14 cellular contexts compared by ENCODE assay signal in genomic region chr1:234528073-234528865, GRCh38. TPM values are rescaled to one million over a fixed set of nuclear protein-coding genes. Genes with fewer than 3 reads are reported as not detected.
DNase-seq lines count a peak whose midpoint lies in the region; ATAC-seq, FAIRE-seq and TF ChIP-seq lines count a peak whose summit lies in the region.
"Had no signal": no experiment of that assay in that cellular context is flagged by ENCODE, and none has a peak within 500 bp of the region (broad histone marks: within the 10 kb centered on the region; RNA-seq: fewer than 3 reads in every experiment).

No MANE protein-coding gene starts in this region.

- no peaks in the 10 kb centered on the region for H3K36me3 Mint-ChIP-seq in WTC11
- no peaks in the 10 kb centered on the region for H3K36me3 Mint-ChIP-seq in stimulated activated effector memory CD8-positive, alpha-beta T cell treated with anti-CD3 and anti-CD28 coated beads, Interleukin-12 subunit alpha, Interleukin-12 subunit beta, amount 100 ng/mL, for 72 hours

- H3K4me1 ChIP-seq in skeletal muscle tissue (ENCODE audit: control insufficient read depth in 3 of 3, insufficient read depth in 3 of 3, low read length in 3 of 3), result peaks cover 51 to 65% (median 54%) of the 10 kb centered on the region in 3 donors

- H3K4me3 Mint-ChIP-seq in WTC11, result no peak overlapping the region
- H3K4me3 Mint-ChIP-seq in stimulated activated effector memory CD8-positive, alpha-beta T cell treated with anti-CD3 and anti-CD28 coated beads, Interleukin-12 subunit alpha, Interleukin-12 subunit beta, amount 100 ng/mL, for 72 hours, result no peak overlapping the region

- no peaks in the 10 kb centered on the region for H3K9me3 Mint-ChIP-seq in WTC11
- no peaks in the 10 kb centered on the region for H3K9me3 Mint-ChIP-seq in stimulated activated effector memory CD8-positive, alpha-beta T cell treated with anti-CD3 and anti-CD28 coated beads, Interleukin-12 subunit alpha, Interleukin-12 subunit beta, amount 100 ng/mL, for 72 hours

- in situ Hi-C loops in SK-MEL-5 (cut with HindIII; ENCODE audit: low pct_unique_long_range_greater_than_20kb, low sequenced_read_pairs), result no loop called here

- H3K4me1 Mint-ChIP-seq in WTC11, result peaks cover 23% of the 10 kb centered on the region
- no peaks in the 10 kb centered on the region for H3K4me1 Mint-ChIP-seq in stimulated activated effector memory CD8-positive, alpha-beta T cell treated with anti-CD3 and anti-CD28 coated beads, Interleukin-12 subunit alpha, Interleukin-12 subunit beta, amount 100 ng/mL, for 72 hours

- peaks cover 2% of the 10 kb centered on the region; the same call in 1 of the 2 replicates for H3K27me3 Mint-ChIP-seq in WTC11 (ENCODE audit: low read depth)

- FAIRE-seq in GM19239 (lab: Jason Lieb, UNC), result no peak

- no peak overlapping the region for H3K27ac Mint-ChIP-seq in WTC11
- no peak overlapping the region for H3K27ac Mint-ChIP-seq in stimulated activated effector memory CD8-positive, alpha-beta T cell treated with anti-CD3 and anti-CD28 coated beads, Interleukin-12 subunit alpha, Interleukin-12 subunit beta, amount 100 ng/mL, for 72 hours

- H3K36me3 ChIP-seq in skeletal muscle tissue (ENCODE audit: control insufficient read depth in 3 of 3, insufficient read depth in 3 of 3, low read length in 3 of 3), result no peaks in the 10 kb centered on the region
- H3K36me3 ChIP-seq: thoracic aorta had no signal

- CTCF ChIA-PET in WTC11 (lab: Charles Lee), result interaction anchor here (0.6 to 1.7 kb wide), 3 partner anchors 29 to 564 kb away, joined by 3 to 4 read pairs (median 3); no protein-coding TSS in a partner anchor

- POLR2A ChIA-PET in WTC11 (lab: Charles Lee), result no interaction called here

- H3K4me3 ChIP-seq in HL-60 (replicated peaks; ENCODE audit: insufficient read depth, low read length) (no peak overlapping the region), skeletal muscle tissue (ENCODE audit: low read length in 3 of 3) (peak overlapping the region in 1 of 3 donors; percentile 14)
- H3K4me3 ChIP-seq: thoracic aorta had no signal

- H3K27me3 ChIP-seq in HL-60 (ENCODE audit: insufficient read depth, poor library complexity, severe bottlenecking), result no peaks in the 10 kb centered on the region
- H3K27me3 ChIP-seq in skeletal muscle tissue (ENCODE audit: control insufficient read depth in 3 of 3, insufficient read depth in 3 of 3, low read length in 3 of 3), result no peaks in the 10 kb centered on the region

- no peak overlapping the region for H3K9ac ChIP-seq in skeletal muscle tissue (ENCODE audit: low read depth in 1 of 3, low read length in 3 of 3)

- peak overlapping the region; percentile 46 for H3K27ac ChIP-seq in HL-60 (replicated peaks)
- H3K27ac ChIP-seq in skeletal muscle tissue (ENCODE audit: low read depth, low read length), result peak overlapping the region; percentile 19
- H3K27ac ChIP-seq: epithelial cell of prostate, thoracic aorta had no signal

- no peaks in the 10 kb centered on the region for H3K9me3 ChIP-seq in skeletal muscle tissue (ENCODE audit: control insufficient read depth in 3 of 3, low read length in 3 of 3)
- H3K9me3 ChIP-seq: thoracic aorta had no signal

- no peak for ATAC-seq in left ventricle myocardium superior
- ATAC-seq in WTC11, result no peak
- ATAC-seq in GM21576 (IDR thresholded peaks at IDR 0.05; ENCODE audit: unreplicated experiment), result no peak
- ATAC-seq in stimulated activated effector memory CD8-positive, alpha-beta T cell treated with anti-CD3 and anti-CD28 coated beads, Interleukin-12 subunit alpha, Interleukin-12 subunit beta, amount 100 ng/mL, for 72 hours, result no peak

- DNase-seq in HL-60 (ENCODE audit: low read depth in 1 of 2, low spot score in 1 of 2) (peak in 1 of 2 experiments; percentile 41), SK-MEL-5 (ENCODE audit: low read depth, low spot score) (peak; percentile 99), left ventricle myocardium superior (peak; percentile 63), WTC11 (ENCODE audit: low spot score) (no peak), GM19239 (ENCODE audit: insufficient read length, low spot score) (no peak)
- DNase-seq in stimulated activated effector memory CD8-positive, alpha-beta T cell treated with anti-CD3 and anti-CD28 coated beads, Interleukin-12 subunit alpha, Interleukin-12 subunit beta, amount 100 ng/mL, for 72 hours (ENCODE audit: low spot score in 2 of 2), result no peak
- DNase-seq: activated CD4-positive, CD25-positive, alpha-beta regulatory T cell; activated T-cell treated with anti-CD3 and anti-CD28 coated beads, Interleukin-2, amount 50 U/mL, for 48 hours; NCI-H187; stimulated activated CD4-positive, alpha-beta T cell treated with anti-CD3 and anti-CD28 coated beads, Interleukin-4, amount 100 ng/mL, for 1 hour had no signal

- intact Hi-C loops in left ventricle myocardium superior (cut with micrococcal nuclease), result no loop called here

- TF ChIP-seq CTCF in HL-60 (IDR thresholded peaks at IDR 0.05; ENCODE audit: insufficient read depth, low read length), result no peak
- no peak for TF ChIP-seq CTCF in WTC11 (IDR thresholded peaks at IDR 0.05)

TF ChIP-seq in WTC11, 78 proteins besides CTCF, POLR2A, EP300 and RAD21:
- TF ChIP-seq ZNF138 (CRISPR knock-in tag; conservative IDR thresholded peaks at IDR 0.05) (no peak), TEAD1 (CRISPR knock-in tag; IDR thresholded peaks at IDR 0.05) (no peak), HMGXB4 (CRISPR knock-in tag; IDR thresholded peaks at IDR 0.05) (no peak), PREB (CRISPR knock-in tag; IDR thresholded peaks at IDR 0.05; ENCODE audit: borderline replicate concordance) (no peak), GABPB1 (CRISPR knock-in tag; IDR thresholded peaks at IDR 0.05) (no peak), MYBL2 (CRISPR knock-in tag; IDR thresholded peaks at IDR 0.05) (no peak), NR3C1 (CRISPR knock-in tag; conservative IDR thresholded peaks at IDR 0.05; ENCODE audit: low read depth) (no peak), FOXP1 (CRISPR knock-in tag; IDR thresholded peaks at IDR 0.05; ENCODE audit: borderline replicate concordance) (no peak), ZNF263 (CRISPR knock-in tag; IDR thresholded peaks at IDR 0.05; ENCODE audit: low read depth) (no peak)

RNA-seq across cellular contexts. Expression of gene TARBP1, which starts 49.3 kb away (rescaled TPM):
- 39.9 and 42.8 TPM in 2 replicates for total RNA-seq in SK-MEL-5 (2014; rRNA removed; shearing (Covaris generic))
- 17.6 and 39.9 TPM in 2 replicates for polyA plus RNA-seq in SK-MEL-5 (2015; cell fraction: cytosol; rRNA removed)
- 199 and 257 TPM in 2 replicates for polyA plus RNA-seq in SK-MEL-5 (2015; cell fraction: nucleus; rRNA removed)
- total RNA-seq in left ventricle myocardium superior (10.8 TPM), skeletal muscle tissue (36.5 TPM), WTC11 (2021) (24.0 to 27.6 TPM (median 27.3 TPM) in 3 replicates)

Comparison
In these comparisons a context has a peak if more than half of its experiments do, and no peak if none do; other contexts are left out.
1. DNase-seq: peak in SK-MEL-5 (single experiment) and left ventricle myocardium superior (single experiment); none in WTC11 (single experiment), GM19239 (single experiment) and stimulated activated effector memory CD8-positive, alpha-beta T cell treated with anti-CD3 and anti-CD28 coated beads, Interleukin-12 subunit alpha, Interleukin-12 subunit beta, amount 100 ng/mL, for 72 hours (0 of 2).